Comparison of ENCODE assay signal across 17 cellular contexts in genomic region chr22:31334329-31334728, GRCh38. TPM values are rescaled to one million over a fixed set of nuclear protein-coding genes. Genes with fewer than 3 reads are reported as not detected.
DNase-seq lines count a peak whose midpoint lies in the region; ATAC-seq and TF ChIP-seq lines count a peak whose summit lies in the region.
"Had no signal": no experiment of that assay in that cellular context is flagged by ENCODE, and none has a peak within 500 bp of the region (broad histone marks: within the 10 kb centered on the region; RNA-seq: fewer than 3 reads in every experiment).

No MANE protein-coding gene starts in this region.

- H3K27me3 ChIP-seq in dorsolateral prefrontal cortex (no peaks in the 10 kb centered on the region), neutrophil (no peaks in the 10 kb centered on the region)

- H3K4me1 ChIP-seq in neutrophil (ENCODE audit: control insufficient read depth in 1 of 2, insufficient read depth in 1 of 2, low read depth in 1 of 2, low read length in 1 of 2): peaks cover 25 to 30% of the 10 kb centered on the region in 2 experiments

- no peak for DNase-seq in activated T-cell treated with anti-CD3 and anti-CD28 coated beads, Interleukin-2, amount 50 U/mL, for 24 hours
- DNase-seq in activated T-cell treated with anti-CD3 and anti-CD28 coated beads, Interleukin-2, amount 50 U/mL, for 1 hour: no peak
- DNase-seq in D341Med (ENCODE audit: low spot score) (peak; percentile 11), dorsolateral prefrontal cortex (no peak), SKM-1 (lab: John Stamatoyannopoulos, UW; ENCODE audit: unreplicated experiment) (no peak), hypothalamus (lab: John Stamatoyannopoulos, UW) (no peak)
- DNase-seq: DMS79 treated with DMSO at 0.1 percent for 48 hours, GDM1, HCEC 1CT, MV-4-11, NCI-H1417 treated with DMSO at 0.1 percent for 48 hours, NCI-H2029, NCI-H2171 treated with DMSO at 0.1 percent for 48 hours, NCI-H774 had no signal

- peaks cover 55% of the 10 kb centered on the region for H3K36me3 ChIP-seq in neutrophil

- H3K27ac ChIP-seq in dorsolateral prefrontal cortex (peak overlapping the region in 51 of 59 donors; percentile 0 to 82 (median 46)), neutrophil (peak overlapping the region; percentile 39)

- H3K4me3 ChIP-seq in dorsolateral prefrontal cortex (no peak overlapping the region), neutrophil (ENCODE audit: low read depth in 1 of 2, low read length in 1 of 2) (no peak overlapping the region)

- ATAC-seq in HG03097 (IDR thresholded peaks at IDR 0.05; ENCODE audit: low FRiP score, unreplicated experiment): no peak

- no peaks in the 10 kb centered on the region for H3K27me3 Mint-ChIP-seq in activated T-cell treated with anti-CD3 and anti-CD28 coated beads, Interleukin-2, amount 50 U/mL, for 24 hours

- no peak for TF ChIP-seq CTCF in dorsolateral prefrontal cortex (IDR thresholded peaks at IDR 0.05 in 54 of 56, conservative IDR thresholded peaks at IDR 0.05 in 2 of 56; ENCODE audit: low read depth in 1 of 56, partially characterized antibody in 56 of 56)
- no peak for TF ChIP-seq CTCF in neutrophil (IDR thresholded peaks at IDR 0.05)

- no peaks in the 10 kb centered on the region for H3K9me3 Mint-ChIP-seq in activated T-cell treated with anti-CD3 and anti-CD28 coated beads, Interleukin-2, amount 50 U/mL, for 24 hours

- intact Hi-C loops in dorsolateral prefrontal cortex (cut with DNase I): no loop called here

- peaks cover 96% of the 10 kb centered on the region for H3K36me3 Mint-ChIP-seq in activated T-cell treated with anti-CD3 and anti-CD28 coated beads, Interleukin-2, amount 50 U/mL, for 24 hours (ENCODE audit: low read depth)

- H3K4me1 Mint-ChIP-seq in activated T-cell treated with anti-CD3 and anti-CD28 coated beads, Interleukin-2, amount 50 U/mL, for 24 hours (ENCODE audit: low read depth): peaks cover 65% of the 10 kb centered on the region

- H3K4me3 Mint-ChIP-seq in activated T-cell treated with anti-CD3 and anti-CD28 coated beads, Interleukin-2, amount 50 U/mL, for 24 hours: no peak overlapping the region
- H3K4me3 Mint-ChIP-seq: CD14-positive monocyte had no signal

- no peaks in the 10 kb centered on the region for H3K9me3 ChIP-seq in neutrophil

- H3K27ac Mint-ChIP-seq in activated T-cell treated with anti-CD3 and anti-CD28 coated beads, Interleukin-2, amount 50 U/mL, for 24 hours: peak overlapping the region; percentile 38

RNA-seq across cellular contexts. Expression of gene PATZ1, which starts 11.8 kb away (rescaled TPM):
- total RNA-seq in dorsolateral prefrontal cortex: 10 to 100 TPM; 15.7 to 39.3 (median 23.2) TPM

RNA-seq across cellular contexts. Expression of gene PIK3IP1, which starts 42.0 kb away (rescaled TPM):
- 10 to 100 TPM; 30.3 to 94.4 (median 54.6) TPM for total RNA-seq in dorsolateral prefrontal cortex
